Comparison of ENCODE assay signal across 16 cellular contexts in the genomic region with DNA sequence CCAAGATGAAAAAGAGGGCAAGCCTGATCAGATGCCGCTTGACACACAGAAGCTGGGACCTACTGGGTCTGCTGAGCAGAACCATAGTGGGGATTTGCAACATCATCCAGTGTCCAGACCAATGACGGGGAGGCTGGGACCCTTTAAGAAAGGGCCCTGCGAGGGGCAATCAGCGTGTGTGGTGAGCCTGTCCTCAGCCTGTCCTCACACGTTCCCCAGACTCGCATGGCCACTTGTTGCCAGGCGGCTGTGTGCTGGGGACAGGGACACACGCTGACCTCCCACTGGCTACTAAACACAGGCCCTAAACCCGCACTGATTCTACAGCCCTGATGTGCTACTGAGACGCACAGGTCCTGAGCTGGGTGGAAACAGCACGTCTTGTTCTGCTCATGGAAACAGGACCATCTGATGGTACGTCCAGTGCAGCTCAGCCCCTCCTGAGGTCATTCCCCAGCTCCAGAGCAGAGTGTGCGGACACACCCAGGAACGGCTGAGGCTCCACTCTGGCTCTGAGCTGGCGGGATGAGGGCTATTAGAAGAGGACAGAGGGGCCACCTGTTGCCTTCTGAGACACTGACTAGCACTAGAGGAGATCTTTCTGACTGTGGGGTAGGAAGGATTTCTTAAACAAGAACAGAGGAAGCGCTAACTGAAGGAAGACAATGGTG. TPM values are rescaled to one million over a fixed set of nuclear protein-coding genes. Genes with fewer than 3 reads are reported as not detected.
DNase-seq lines count a peak whose midpoint lies in the region; ATAC-seq, FAIRE-seq and TF ChIP-seq lines count a peak whose summit lies in the region.
"Had no signal": no experiment of that assay in that cellular context is flagged by ENCODE, and none has a peak within 500 bp of the region (broad histone marks: within the 10 kb centered on the region; RNA-seq: fewer than 3 reads in every experiment).

No MANE protein-coding gene starts in this region.

- in situ Hi-C loops in HepG2 (cut with HindIII; ENCODE audit: extremely low pct_ligation_motif_present, low pct_unique_long_range_greater_than_20kb): no loop called here

- DNase-seq in activated CD4-positive, alpha-beta T cell treated with anti-CD3 and anti-CD28 coated beads, Interleukin-2, amount 10 ng/mL, durations not matched to agents 24 days and 14 days: no peak
- DNase-seq in activated CD4-positive, alpha-beta T cell treated with anti-CD3 and anti-CD28 coated beads for 48 hours: no peak
- DNase-seq in PC-9 (no peak), HepG2 (ENCODE audit: low spot score) (no peak), sigmoid colon (peak; percentile 46), kidney tubule cell (ENCODE audit: low spot score) (no peak), lower lobe of right lung (no peak)
- DNase-seq: CD8-positive, alpha-beta T cell; COR-L47; DND-41; GDM1; GM23248 had no signal

- CTCF ChIA-PET in PC-9 (lab: Charles Lee) (no interaction called here), HepG2 (lab: Yijun Ruan, JAX; ENCODE audit: low intra/inter-chr PET ratio, low total read pairs) (no interaction called here)

- no peak overlapping the region for H3K9ac ChIP-seq in HepG2 (ENCODE audit: insufficient read depth, low read depth, low read length)
- H3K9ac ChIP-seq: GM23248 had no signal

- peaks cover 17% of the 10 kb centered on the region for H3F3A ChIP-seq in PC-9 (ENCODE audit: insufficient read depth, low read depth)

- H3K79me2 ChIP-seq in PC-9 (ENCODE audit: low read depth) (peaks cover 50% of the 10 kb centered on the region), HepG2 (ENCODE audit: insufficient read depth, low read length) (peaks cover 96% of the 10 kb centered on the region)

- peak overlapping the region; percentile 2 for H3K27ac Mint-ChIP-seq in activated CD4-positive, alpha-beta T cell treated with anti-CD3 and anti-CD28 coated beads, Interleukin-2, amount 10 ng/mL, durations not matched to agents 24 days and 14 days
- H3K27ac Mint-ChIP-seq: CD14-positive monocyte; CD8-positive, alpha-beta T cell had no signal

- no TSS peak for BruUV-seq in PC-9 (replicated peaks; lab: Mats Ljungman, UMichigan)
- BruUV-seq in HepG2 (replicated peaks; lab: Mats Ljungman, UMichigan): no TSS peak

- H3K36me3 ChIP-seq in PC-9 (ENCODE audit: low read depth) (no peaks in the 10 kb centered on the region), HepG2 (replicated peaks in 1 of 2; ENCODE audit: control insufficient read depth in 1 of 2, insufficient read depth in 2 of 2, low read length in 2 of 2) (peaks cover 7 to 25% of the 10 kb centered on the region in 2 experiments), sigmoid colon (no peaks in the 10 kb centered on the region), lower lobe of right lung (no peaks in the 10 kb centered on the region)

- no peak for TF ChIP-seq RAD21 in HepG2 (CRISPR knock-in tag; IDR thresholded peaks at IDR 0.05)

- H3K4me1 Mint-ChIP-seq in activated CD4-positive, alpha-beta T cell treated with anti-CD3 and anti-CD28 coated beads, Interleukin-2, amount 10 ng/mL, durations not matched to agents 24 days and 14 days: peaks cover 25% of the 10 kb centered on the region
- H3K4me1 Mint-ChIP-seq: CD14-positive monocyte had no signal

- H3K4me3 Mint-ChIP-seq in activated CD4-positive, alpha-beta T cell treated with anti-CD3 and anti-CD28 coated beads, Interleukin-2, amount 10 ng/mL, durations not matched to agents 24 days and 14 days: no peak overlapping the region
- H3K4me3 Mint-ChIP-seq: CD14-positive monocyte; CD8-positive, alpha-beta T cell had no signal

- H3K9me3 ChIP-seq in PC-9 (ENCODE audit: insufficient read depth, low read depth) (no peaks in the 10 kb centered on the region), HepG2 (ENCODE audit: low read length) (no peaks in the 10 kb centered on the region), sigmoid colon (no peaks in the 10 kb centered on the region), lower lobe of right lung (no peaks in the 10 kb centered on the region)

- H3K9me3 Mint-ChIP-seq in activated CD4-positive, alpha-beta T cell treated with anti-CD3 and anti-CD28 coated beads, Interleukin-2, amount 10 ng/mL, durations not matched to agents 24 days and 14 days: peaks cover 4% of the 10 kb centered on the region

- peaks cover 3% of the 10 kb centered on the region for H3K27me3 Mint-ChIP-seq in activated CD4-positive, alpha-beta T cell treated with anti-CD3 and anti-CD28 coated beads, Interleukin-2, amount 10 ng/mL, durations not matched to agents 24 days and 14 days

- POLR2A ChIA-PET in PC-9 (lab: Charles Lee; ENCODE audit: unreplicated experiment): no interaction called here
- POLR2A ChIA-PET in HepG2 (lab: Yijun Ruan, JAX): no interaction called here

- H3K4me3 ChIP-seq in PC-9 (no peak overlapping the region), HepG2 (replicated peaks in 1 of 3; ENCODE audit: insufficient read depth in 1 of 3, low read depth in 2 of 3, low read length in 3 of 3) (no peak overlapping the region), sigmoid colon (no peak overlapping the region), lower lobe of right lung (no peak overlapping the region)
- H3K4me3 ChIP-seq: GM23248 had no signal

- intact Hi-C loops in activated CD4-positive, alpha-beta T cell treated with anti-CD3 and anti-CD28 coated beads, Interleukin-2, amount 10 ng/mL, durations not matched to agents 24 days and 14 days (cut with micrococcal nuclease): loop anchor here (5.0 kb wide), 1 partner anchor 187 kb away; a partner anchor contains a TSS
- intact Hi-C loops in PC-9 (cut with micrococcal nuclease; ENCODE audit: unreplicated experiment): no loop called here
- intact Hi-C loops in HepG2 (cut with micrococcal nuclease; ENCODE audit: unreplicated experiment): no loop called here
- intact Hi-C loops in sigmoid colon (cut with DNase I): no loop called here
- intact Hi-C loops in lower lobe of right lung (cut with DNase I): no loop called here

- peaks cover 3% of the 10 kb centered on the region for H3K36me3 Mint-ChIP-seq in activated CD4-positive, alpha-beta T cell treated with anti-CD3 and anti-CD28 coated beads, Interleukin-2, amount 10 ng/mL, durations not matched to agents 24 days and 14 days (ENCODE audit: low read depth)
- H3K36me3 Mint-ChIP-seq: CD14-positive monocyte; CD8-positive, alpha-beta T cell had no signal

- no peak for FAIRE-seq in HepG2 (lab: Jason Lieb, UNC)
- FAIRE-seq: H54 had no signal

- H3K27me3 ChIP-seq in PC-9 (ENCODE audit: insufficient read depth, low read depth) (no peaks in the 10 kb centered on the region), HepG2 (ENCODE audit: control insufficient read depth in 1 of 2, insufficient read depth in 2 of 2, low read length in 2 of 2) (no peaks in the 10 kb centered on the region), sigmoid colon (peaks cover 0 to 3% (median 0%) of the 10 kb centered on the region in 3 donors), lower lobe of right lung (ENCODE audit: low read depth) (no peaks in the 10 kb centered on the region)

- ATAC-seq in HepG2 (peak; percentile 21; the same call in 2 of the 3 replicates), lower lobe of right lung (no peak), GM21390 (IDR thresholded peaks at IDR 0.05; ENCODE audit: unreplicated experiment) (no peak)
- ATAC-seq: CD8-positive, alpha-beta T cell had no signal

- WGBS in HepG2 (ENCODE audit: low lambda C conversion rate): 95% methylated on average over 16 of the region's 16 CpGs
- 89% methylated on average over 16 of the region's 16 CpGs for WGBS in sigmoid colon, 2 donors

- peaks cover 43% of the 10 kb centered on the region for H3K4me1 ChIP-seq in PC-9 (replicated peaks; ENCODE audit: insufficient read depth)
- peaks cover 30% of the 10 kb centered on the region for H3K4me1 ChIP-seq in HepG2 (ENCODE audit: insufficient read depth, low read length)
- peaks cover 0 to 4% (median 0%) of the 10 kb centered on the region in 4 donors for H3K4me1 ChIP-seq in sigmoid colon
- no peaks in the 10 kb centered on the region for H3K4me1 ChIP-seq in lower lobe of right lung

- no peaks in the 10 kb centered on the region for H3K9me2 ChIP-seq in PC-9 (ENCODE audit: insufficient read depth)

- H3K4me2 ChIP-seq in PC-9 (no peak overlapping the region), HepG2 (ENCODE audit: low read depth, low read length) (no peak overlapping the region)

- H4K20me1 ChIP-seq in PC-9 (ENCODE audit: insufficient read depth) (peaks cover 5% of the 10 kb centered on the region; the same call in 1 of the 2 replicates), HepG2 (ENCODE audit: insufficient read depth, low read length) (no peaks in the 10 kb centered on the region)

- TF ChIP-seq POLR2A in HepG2 (IDR thresholded peaks at IDR 0.05; ENCODE audit: insufficient read depth in 1 of 2, low read depth in 2 of 2, low read length in 2 of 2): no peak
- no peak for TF ChIP-seq POLR2A in sigmoid colon (IDR thresholded peaks at IDR 0.05)

- no peak overlapping the region for H2AFZ ChIP-seq in PC-9
- H2AFZ ChIP-seq in HepG2 (ENCODE audit: low read length): no peak overlapping the region
- H2AFZ ChIP-seq: GM23248 had no signal

- TF ChIP-seq EP300 in HepG2 (IDR thresholded peaks at IDR 0.05; ENCODE audit: low read depth in 2 of 2, low read length in 2 of 2) (no peak), HepG2 (CRISPR knock-in tag; IDR thresholded peaks at IDR 0.05; ENCODE audit: borderline replicate concordance) (no peak), sigmoid colon (IDR thresholded peaks at IDR 0.05) (no peak)

- TF ChIP-seq CTCF in PC-9 (conservative IDR thresholded peaks at IDR 0.05): no peak
- TF ChIP-seq CTCF in HepG2 (CRISPR knock-in tag; IDR thresholded peaks at IDR 0.05): no peak
- no peak for TF ChIP-seq CTCF in sigmoid colon (IDR thresholded peaks at IDR 0.05)
- TF ChIP-seq CTCF in lower lobe of right lung (IDR thresholded peaks at IDR 0.05): no peak

- H3K27ac ChIP-seq in PC-9 (0 out of 2 replicates have a peak overlapping the region, but pooled peaks have one; percentile 75), HepG2 (ENCODE audit: extremely low read length, insufficient read depth, low read length) (no peak overlapping the region), sigmoid colon (no peak overlapping the region), lower lobe of right lung (no peak overlapping the region)
- H3K27ac ChIP-seq: 22Rv1, GM23248 had no signal

RNA-seq across cellular contexts. Expression of a gene that starts 24.4 kb away (rescaled TPM):
- total RNA-seq in activated CD4-positive, alpha-beta T cell treated with anti-CD3 and anti-CD28 coated beads, Interleukin-2, amount 10 ng/mL, durations not matched to agents 24 days and 14 days: 4.7 and 5.4 TPM in 2 replicates
- total RNA-seq in PC-9 (2021) (26.3 and 27.2 TPM in 2 replicates), HepG2 (2016; rRNA removed; fragmentation: Illumina TruSeq; extraction: Trizol) (42.5 and 56.5 TPM in 2 replicates), sigmoid colon (1 to 10 TPM; 2.9 to 8.9 (median 5.2) TPM), lower lobe of right lung (12.3 TPM)
- 71.9 and 81.0 TPM in 2 replicates for total RNA-seq in HepG2 (2016; cell fraction: cytosol; rRNA removed; fragmentation: Illumina TruSeq; extraction: Trizol; ENCODE audit: low read depth)
- total RNA-seq in HepG2 (2016; cell fraction: insoluble cytoplasmic fraction; rRNA removed; fragmentation: Illumina TruSeq; extraction: Trizol): 34.4 and 55.2 TPM in 2 replicates
- total RNA-seq in HepG2 (2016; cell fraction: membrane; rRNA removed; fragmentation: Illumina TruSeq; extraction: Trizol): 69.6 and 77.5 TPM in 2 replicates
- total RNA-seq in HepG2 (2016; cell fraction: nucleus; rRNA removed; fragmentation: Illumina TruSeq; extraction: Trizol): 66.0 and 74.7 TPM in 2 replicates
- polyA plus RNA-seq in HepG2 (2011; rRNA removed) (155 and 208 TPM in 2 replicates), sigmoid colon (10 to 100 TPM in 1 of 3 donors, 1 to 10 TPM in 2; 4.2 to 10.3 (median 7.2) TPM)
- 113 and 150 TPM in 2 replicates for polyA plus RNA-seq in HepG2 (2011; cell fraction: cytosol; rRNA removed)
- 207 and 256 TPM in 2 replicates for polyA plus RNA-seq in HepG2 (2011; cell fraction: nucleus; rRNA removed)
- polyA plus RNA-seq in HepG2 (2012): 61.3 and 94.3 TPM in 2 replicates
- 28.0 and 30.8 TPM in 2 replicates for polyA plus RNA-seq in HepG2 (2016; cell fraction: cytosol; fragmentation: Illumina TruSeq; extraction: Trizol; ENCODE audit: low read depth)
- polyA plus RNA-seq in HepG2 (2016; cell fraction: insoluble cytoplasmic fraction; fragmentation: Illumina TruSeq; extraction: Trizol; ENCODE audit: low read depth): 34.4 and 44.9 TPM in 2 replicates
- 53.8 and 67.9 TPM in 2 replicates for polyA plus RNA-seq in HepG2 (2016; cell fraction: membrane; fragmentation: Illumina TruSeq; extraction: Trizol; ENCODE audit: low read depth)
- polyA plus RNA-seq in HepG2 (2016; cell fraction: nucleus; fragmentation: Illumina TruSeq; extraction: Trizol; ENCODE audit: insufficient read depth, low read depth): 84.3 and 88.3 TPM in 2 replicates
- 65.0 and 447 TPM in 2 replicates for polyA minus RNA-seq in HepG2 (2011; rRNA and poly(A)+ RNA removed; ENCODE audit: low replicate concordance)
- polyA minus RNA-seq in HepG2 (2011; cell fraction: cytosol; rRNA and poly(A)+ RNA removed): 126 and 149 TPM in 2 replicates
- polyA minus RNA-seq in HepG2 (2011; cell fraction: nucleus; rRNA and poly(A)+ RNA removed): 126 and 142 TPM in 2 replicates
- total RNA-seq: GM23248 had no signal
